In the genomic region with DNA sequence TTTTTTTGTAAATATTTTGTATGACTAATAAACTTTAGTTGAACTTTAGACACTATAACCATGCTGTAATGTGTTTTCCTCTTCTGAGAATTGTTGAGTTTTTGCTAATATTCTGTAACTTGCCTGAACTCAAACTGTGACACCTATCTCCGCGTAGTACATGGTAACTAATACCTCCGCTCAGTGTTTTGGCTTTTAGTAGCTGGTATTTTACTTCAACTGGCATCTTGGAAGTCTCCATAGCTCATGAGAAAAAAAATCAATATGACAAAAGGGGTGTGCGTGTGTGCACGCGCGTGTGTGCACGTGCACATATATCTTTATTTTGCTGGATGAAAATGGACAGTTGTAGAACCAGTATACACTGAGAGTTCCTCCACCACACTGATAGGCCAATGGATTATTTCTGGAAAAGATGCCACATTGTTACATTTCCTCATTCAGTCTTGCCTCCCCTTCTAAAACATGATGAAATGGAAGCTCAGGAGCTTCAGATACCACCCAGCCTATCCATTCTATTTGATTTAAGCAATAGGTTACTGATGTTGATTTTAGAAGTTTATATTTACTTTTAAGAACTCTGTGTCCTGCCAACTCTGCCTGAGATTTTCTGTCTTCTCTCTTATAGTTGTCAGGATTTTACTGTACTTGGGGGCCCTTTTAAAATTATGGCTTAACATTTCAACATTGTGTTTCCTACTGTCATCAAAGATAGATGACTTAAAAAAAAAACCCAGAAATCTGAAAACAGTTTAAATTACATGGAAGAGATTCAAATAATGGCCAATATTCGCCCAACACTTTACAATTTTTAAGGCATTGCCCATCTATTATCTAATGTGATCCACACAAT, we compare ENCODE assay signal across 1 cellular context.
TF ChIP-seq lines count a peak whose summit lies in the region.

No MANE protein-coding gene starts in this region.

TF ChIP-seq in HepG2, 621 proteins besides CTCF, POLR2A, EP300 and RAD21 (continued from another document and continues in another):
- TF ChIP-seq, protein P1, sequence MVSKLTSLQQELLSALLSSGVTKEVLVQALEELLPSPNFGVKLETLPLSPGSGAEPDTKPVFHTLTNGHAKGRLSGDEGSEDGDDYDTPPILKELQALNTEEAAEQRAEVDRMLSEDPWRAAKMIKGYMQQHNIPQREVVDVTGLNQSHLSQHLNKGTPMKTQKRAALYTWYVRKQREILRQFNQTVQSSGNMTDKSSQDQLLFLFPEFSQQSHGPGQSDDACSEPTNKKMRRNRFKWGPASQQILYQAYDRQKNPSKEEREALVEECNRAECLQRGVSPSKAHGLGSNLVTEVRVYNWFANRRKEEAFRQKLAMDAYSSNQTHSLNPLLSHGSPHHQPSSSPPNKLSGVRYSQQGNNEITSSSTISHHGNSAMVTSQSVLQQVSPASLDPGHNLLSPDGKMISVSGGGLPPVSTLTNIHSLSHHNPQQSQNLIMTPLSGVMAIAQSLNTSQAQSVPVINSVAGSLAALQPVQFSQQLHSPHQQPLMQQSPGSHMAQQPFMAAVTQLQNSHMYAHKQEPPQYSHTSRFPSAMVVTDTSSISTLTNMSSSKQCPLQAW (CRISPR knock-in tag; IDR thresholded peaks at IDR 0.05), result peak; percentile 52; the same call in 1 of the 2 replicates
- TF ChIP-seq ZNF232 (CRISPR knock-in tag; IDR thresholded peaks at IDR 0.05; ENCODE audit: borderline replicate concordance), result 0 out of 2 replicates have a peak, but pooled peaks have one; percentile 21
- TF ChIP-seq, protein P2, sequence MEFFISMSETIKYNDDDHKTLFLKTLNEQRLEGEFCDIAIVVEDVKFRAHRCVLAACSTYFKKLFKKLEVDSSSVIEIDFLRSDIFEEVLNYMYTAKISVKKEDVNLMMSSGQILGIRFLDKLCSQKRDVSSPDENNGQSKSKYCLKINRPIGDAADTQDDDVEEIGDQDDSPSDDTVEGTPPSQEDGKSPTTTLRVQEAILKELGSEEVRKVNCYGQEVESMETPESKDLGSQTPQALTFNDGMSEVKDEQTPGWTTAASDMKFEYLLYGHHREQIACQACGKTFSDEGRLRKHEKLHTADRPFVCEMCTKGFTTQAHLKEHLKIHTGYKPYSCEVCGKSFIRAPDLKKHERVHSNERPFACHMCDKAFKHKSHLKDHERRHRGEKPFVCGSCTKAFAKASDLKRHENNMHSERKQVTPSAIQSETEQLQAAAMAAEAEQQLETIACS (CRISPR knock-in tag; IDR thresholded peaks at IDR 0.05), result peak; percentile 84
- no peak for TF ChIP-seq ZNF343 (CRISPR knock-in tag; IDR thresholded peaks at IDR 0.05)
- TF ChIP-seq ZNF326 (CRISPR knock-in tag; IDR thresholded peaks at IDR 0.05; ENCODE audit: borderline replicate concordance), result no peak
- peak; percentile 42; the same call in 1 of the 2 replicates for TF ChIP-seq THAP11 (CRISPR knock-in tag; IDR thresholded peaks at IDR 0.05)
- no peak for TF ChIP-seq HNF4G (IDR thresholded peaks at IDR 0.05; ENCODE audit: borderline replicate concordance, low read depth, low read length)
- no peak for TF ChIP-seq HNF4G (CRISPR knock-in tag; IDR thresholded peaks at IDR 0.05; ENCODE audit: borderline replicate concordance, low read depth)
- TF ChIP-seq POLR2AphosphoS5 (IDR thresholded peaks at IDR 0.05; ENCODE audit: low read depth, low read length), result no peak
- TF ChIP-seq ZNF367 (CRISPR knock-in tag; IDR thresholded peaks at IDR 0.05; ENCODE audit: borderline replicate concordance), result no peak
- TF ChIP-seq, protein P3, sequence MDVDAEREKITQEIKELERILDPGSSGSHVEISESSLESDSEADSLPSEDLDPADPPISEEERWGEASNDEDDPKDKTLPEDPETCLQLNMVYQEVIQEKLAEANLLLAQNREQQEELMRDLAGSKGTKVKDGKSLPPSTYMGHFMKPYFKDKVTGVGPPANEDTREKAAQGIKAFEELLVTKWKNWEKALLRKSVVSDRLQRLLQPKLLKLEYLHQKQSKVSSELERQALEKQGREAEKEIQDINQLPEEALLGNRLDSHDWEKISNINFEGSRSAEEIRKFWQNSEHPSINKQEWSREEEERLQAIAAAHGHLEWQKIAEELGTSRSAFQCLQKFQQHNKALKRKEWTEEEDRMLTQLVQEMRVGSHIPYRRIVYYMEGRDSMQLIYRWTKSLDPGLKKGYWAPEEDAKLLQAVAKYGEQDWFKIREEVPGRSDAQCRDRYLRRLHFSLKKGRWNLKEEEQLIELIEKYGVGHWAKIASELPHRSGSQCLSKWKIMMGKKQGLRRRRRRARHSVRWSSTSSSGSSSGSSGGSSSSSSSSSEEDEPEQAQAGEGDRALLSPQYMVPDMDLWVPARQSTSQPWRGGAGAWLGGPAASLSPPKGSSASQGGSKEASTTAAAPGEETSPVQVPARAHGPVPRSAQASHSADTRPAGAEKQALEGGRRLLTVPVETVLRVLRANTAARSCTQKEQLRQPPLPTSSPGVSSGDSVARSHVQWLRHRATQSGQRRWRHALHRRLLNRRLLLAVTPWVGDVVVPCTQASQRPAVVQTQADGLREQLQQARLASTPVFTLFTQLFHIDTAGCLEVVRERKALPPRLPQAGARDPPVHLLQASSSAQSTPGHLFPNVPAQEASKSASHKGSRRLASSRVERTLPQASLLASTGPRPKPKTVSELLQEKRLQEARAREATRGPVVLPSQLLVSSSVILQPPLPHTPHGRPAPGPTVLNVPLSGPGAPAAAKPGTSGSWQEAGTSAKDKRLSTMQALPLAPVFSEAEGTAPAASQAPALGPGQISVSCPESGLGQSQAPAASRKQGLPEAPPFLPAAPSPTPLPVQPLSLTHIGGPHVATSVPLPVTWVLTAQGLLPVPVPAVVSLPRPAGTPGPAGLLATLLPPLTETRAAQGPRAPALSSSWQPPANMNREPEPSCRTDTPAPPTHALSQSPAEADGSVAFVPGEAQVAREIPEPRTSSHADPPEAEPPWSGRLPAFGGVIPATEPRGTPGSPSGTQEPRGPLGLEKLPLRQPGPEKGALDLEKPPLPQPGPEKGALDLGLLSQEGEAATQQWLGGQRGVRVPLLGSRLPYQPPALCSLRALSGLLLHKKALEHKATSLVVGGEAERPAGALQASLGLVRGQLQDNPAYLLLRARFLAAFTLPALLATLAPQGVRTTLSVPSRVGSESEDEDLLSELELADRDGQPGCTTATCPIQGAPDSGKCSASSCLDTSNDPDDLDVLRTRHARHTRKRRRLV (CRISPR knock-in tag; IDR thresholded peaks at IDR 0.05), result no peak
- TF ChIP-seq, protein P4, sequence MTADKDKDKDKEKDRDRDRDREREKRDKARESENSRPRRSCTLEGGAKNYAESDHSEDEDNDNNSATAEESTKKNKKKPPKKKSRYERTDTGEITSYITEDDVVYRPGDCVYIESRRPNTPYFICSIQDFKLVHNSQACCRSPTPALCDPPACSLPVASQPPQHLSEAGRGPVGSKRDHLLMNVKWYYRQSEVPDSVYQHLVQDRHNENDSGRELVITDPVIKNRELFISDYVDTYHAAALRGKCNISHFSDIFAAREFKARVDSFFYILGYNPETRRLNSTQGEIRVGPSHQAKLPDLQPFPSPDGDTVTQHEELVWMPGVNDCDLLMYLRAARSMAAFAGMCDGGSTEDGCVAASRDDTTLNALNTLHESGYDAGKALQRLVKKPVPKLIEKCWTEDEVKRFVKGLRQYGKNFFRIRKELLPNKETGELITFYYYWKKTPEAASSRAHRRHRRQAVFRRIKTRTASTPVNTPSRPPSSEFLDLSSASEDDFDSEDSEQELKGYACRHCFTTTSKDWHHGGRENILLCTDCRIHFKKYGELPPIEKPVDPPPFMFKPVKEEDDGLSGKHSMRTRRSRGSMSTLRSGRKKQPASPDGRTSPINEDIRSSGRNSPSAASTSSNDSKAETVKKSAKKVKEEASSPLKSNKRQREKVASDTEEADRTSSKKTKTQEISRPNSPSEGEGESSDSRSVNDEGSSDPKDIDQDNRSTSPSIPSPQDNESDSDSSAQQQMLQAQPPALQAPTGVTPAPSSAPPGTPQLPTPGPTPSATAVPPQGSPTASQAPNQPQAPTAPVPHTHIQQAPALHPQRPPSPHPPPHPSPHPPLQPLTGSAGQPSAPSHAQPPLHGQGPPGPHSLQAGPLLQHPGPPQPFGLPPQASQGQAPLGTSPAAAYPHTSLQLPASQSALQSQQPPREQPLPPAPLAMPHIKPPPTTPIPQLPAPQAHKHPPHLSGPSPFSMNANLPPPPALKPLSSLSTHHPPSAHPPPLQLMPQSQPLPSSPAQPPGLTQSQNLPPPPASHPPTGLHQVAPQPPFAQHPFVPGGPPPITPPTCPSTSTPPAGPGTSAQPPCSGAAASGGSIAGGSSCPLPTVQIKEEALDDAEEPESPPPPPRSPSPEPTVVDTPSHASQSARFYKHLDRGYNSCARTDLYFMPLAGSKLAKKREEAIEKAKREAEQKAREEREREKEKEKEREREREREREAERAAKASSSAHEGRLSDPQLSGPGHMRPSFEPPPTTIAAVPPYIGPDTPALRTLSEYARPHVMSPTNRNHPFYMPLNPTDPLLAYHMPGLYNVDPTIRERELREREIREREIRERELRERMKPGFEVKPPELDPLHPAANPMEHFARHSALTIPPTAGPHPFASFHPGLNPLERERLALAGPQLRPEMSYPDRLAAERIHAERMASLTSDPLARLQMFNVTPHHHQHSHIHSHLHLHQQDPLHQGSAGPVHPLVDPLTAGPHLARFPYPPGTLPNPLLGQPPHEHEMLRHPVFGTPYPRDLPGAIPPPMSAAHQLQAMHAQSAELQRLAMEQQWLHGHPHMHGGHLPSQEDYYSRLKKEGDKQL (CRISPR knock-in tag; IDR thresholded peaks at IDR 0.05; ENCODE audit: low read depth), result no peak
- TF ChIP-seq, protein P5, sequence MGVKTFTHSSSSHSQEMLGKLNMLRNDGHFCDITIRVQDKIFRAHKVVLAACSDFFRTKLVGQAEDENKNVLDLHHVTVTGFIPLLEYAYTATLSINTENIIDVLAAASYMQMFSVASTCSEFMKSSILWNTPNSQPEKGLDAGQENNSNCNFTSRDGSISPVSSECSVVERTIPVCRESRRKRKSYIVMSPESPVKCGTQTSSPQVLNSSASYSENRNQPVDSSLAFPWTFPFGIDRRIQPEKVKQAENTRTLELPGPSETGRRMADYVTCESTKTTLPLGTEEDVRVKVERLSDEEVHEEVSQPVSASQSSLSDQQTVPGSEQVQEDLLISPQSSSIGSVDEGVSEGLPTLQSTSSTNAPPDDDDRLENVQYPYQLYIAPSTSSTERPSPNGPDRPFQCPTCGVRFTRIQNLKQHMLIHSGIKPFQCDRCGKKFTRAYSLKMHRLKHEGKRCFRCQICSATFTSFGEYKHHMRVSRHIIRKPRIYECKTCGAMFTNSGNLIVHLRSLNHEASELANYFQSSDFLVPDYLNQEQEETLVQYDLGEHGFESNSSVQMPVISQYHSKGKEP (CRISPR knock-in tag; IDR thresholded peaks at IDR 0.05), result no peak
- TF ChIP-seq, protein P6, sequence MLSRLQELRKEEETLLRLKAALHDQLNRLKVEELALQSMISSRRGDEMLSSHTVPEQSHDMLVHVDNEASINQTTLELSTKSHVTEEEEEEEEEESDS (CRISPR knock-in tag; IDR thresholded peaks at IDR 0.05; ENCODE audit: borderline replicate concordance), result no peak
- TF ChIP-seq RBM22 (optimal IDR thresholded peaks at IDR 0.05; ENCODE audit: low read length), result no peak
- TF ChIP-seq ARNTL (CRISPR knock-in tag; IDR thresholded peaks at IDR 0.05), result peak; percentile 89
- TF ChIP-seq, protein P7, sequence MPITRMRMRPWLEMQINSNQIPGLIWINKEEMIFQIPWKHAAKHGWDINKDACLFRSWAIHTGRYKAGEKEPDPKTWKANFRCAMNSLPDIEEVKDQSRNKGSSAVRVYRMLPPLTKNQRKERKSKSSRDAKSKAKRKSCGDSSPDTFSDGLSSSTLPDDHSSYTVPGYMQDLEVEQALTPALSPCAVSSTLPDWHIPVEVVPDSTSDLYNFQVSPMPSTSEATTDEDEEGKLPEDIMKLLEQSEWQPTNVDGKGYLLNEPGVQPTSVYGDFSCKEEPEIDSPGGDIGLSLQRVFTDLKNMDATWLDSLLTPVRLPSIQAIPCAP (CRISPR knock-in tag; IDR thresholded peaks at IDR 0.05; ENCODE audit: low read depth), result no peak
- TF ChIP-seq ERF (CRISPR knock-in tag; IDR thresholded peaks at IDR 0.05), result peak; percentile 81
- no peak for TF ChIP-seq ZNF777 (CRISPR knock-in tag; IDR thresholded peaks at IDR 0.05)
- no peak for TF ChIP-seq RBAK (CRISPR knock-in tag; IDR thresholded peaks at IDR 0.05)
- peak; percentile 37; the same call in 1 of the 2 replicates for TF ChIP-seq SIX4 (CRISPR knock-in tag; IDR thresholded peaks at IDR 0.05)
- TF ChIP-seq, protein P8, sequence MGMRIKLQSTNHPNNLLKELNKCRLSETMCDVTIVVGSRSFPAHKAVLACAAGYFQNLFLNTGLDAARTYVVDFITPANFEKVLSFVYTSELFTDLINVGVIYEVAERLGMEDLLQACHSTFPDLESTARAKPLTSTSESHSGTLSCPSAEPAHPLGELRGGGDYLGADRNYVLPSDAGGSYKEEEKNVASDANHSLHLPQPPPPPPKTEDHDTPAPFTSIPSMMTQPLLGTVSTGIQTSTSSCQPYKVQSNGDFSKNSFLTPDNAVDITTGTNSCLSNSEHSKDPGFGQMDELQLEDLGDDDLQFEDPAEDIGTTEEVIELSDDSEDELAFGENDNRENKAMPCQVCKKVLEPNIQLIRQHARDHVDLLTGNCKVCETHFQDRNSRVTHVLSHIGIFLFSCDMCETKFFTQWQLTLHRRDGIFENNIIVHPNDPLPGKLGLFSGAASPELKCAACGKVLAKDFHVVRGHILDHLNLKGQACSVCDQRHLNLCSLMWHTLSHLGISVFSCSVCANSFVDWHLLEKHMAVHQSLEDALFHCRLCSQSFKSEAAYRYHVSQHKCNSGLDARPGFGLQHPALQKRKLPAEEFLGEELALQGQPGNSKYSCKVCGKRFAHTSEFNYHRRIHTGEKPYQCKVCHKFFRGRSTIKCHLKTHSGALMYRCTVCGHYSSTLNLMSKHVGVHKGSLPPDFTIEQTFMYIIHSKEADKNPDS (CRISPR knock-in tag; IDR thresholded peaks at IDR 0.05), result 0 out of 2 replicates have a peak, but pooled peaks have one; percentile 52
- no peak for TF ChIP-seq SCMH1 (CRISPR knock-in tag; IDR thresholded peaks at IDR 0.05; ENCODE audit: borderline replicate concordance)
- no peak for TF ChIP-seq ZNF256 (CRISPR knock-in tag; conservative IDR thresholded peaks at IDR 0.05)
- peak; percentile 81 for TF ChIP-seq PHF21A (CRISPR knock-in tag; IDR thresholded peaks at IDR 0.05)
- no peak for TF ChIP-seq ZNF235 (CRISPR knock-in tag; IDR thresholded peaks at IDR 0.05; ENCODE audit: borderline replicate concordance)
- TF ChIP-seq MIXL1 (CRISPR knock-in tag; IDR thresholded peaks at IDR 0.05), result peak; percentile 83
- peak; percentile 36; the same call in 1 of the 2 replicates for TF ChIP-seq HMG20B (CRISPR knock-in tag; conservative IDR thresholded peaks at IDR 0.05)
- TF ChIP-seq, protein P9, sequence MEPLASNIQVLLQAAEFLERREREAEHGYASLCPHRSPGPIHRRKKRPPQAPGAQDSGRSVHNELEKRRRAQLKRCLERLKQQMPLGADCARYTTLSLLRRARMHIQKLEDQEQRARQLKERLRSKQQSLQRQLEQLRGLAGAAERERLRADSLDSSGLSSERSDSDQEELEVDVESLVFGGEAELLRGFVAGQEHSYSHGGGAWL (CRISPR knock-in tag; IDR thresholded peaks at IDR 0.05), result no peak; the same call in 1 of the 2 replicates
- TF ChIP-seq, protein P10, sequence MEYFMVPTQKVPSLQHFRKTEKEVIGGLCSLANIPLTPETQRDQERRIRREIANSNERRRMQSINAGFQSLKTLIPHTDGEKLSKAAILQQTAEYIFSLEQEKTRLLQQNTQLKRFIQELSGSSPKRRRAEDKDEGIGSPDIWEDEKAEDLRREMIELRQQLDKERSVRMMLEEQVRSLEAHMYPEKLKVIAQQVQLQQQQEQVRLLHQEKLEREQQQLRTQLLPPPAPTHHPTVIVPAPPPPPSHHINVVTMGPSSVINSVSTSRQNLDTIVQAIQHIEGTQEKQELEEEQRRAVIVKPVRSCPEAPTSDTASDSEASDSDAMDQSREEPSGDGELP (IDR thresholded peaks at IDR 0.05; ENCODE audit: borderline replicate concordance, low read depth), result no peak
- TF ChIP-seq MBNL3 (CRISPR knock-in tag; conservative IDR thresholded peaks at IDR 0.05), result no peak
- TF ChIP-seq TMF1 (CRISPR knock-in tag; IDR thresholded peaks at IDR 0.05; ENCODE audit: low read depth), result no peak
- no peak for TF ChIP-seq IKZF1 (IDR thresholded peaks at IDR 0.05)
- no peak for TF ChIP-seq SP140L (CRISPR knock-in tag; IDR thresholded peaks at IDR 0.05; ENCODE audit: borderline replicate concordance)
- peak; percentile 83 for TF ChIP-seq ZMYM2 (CRISPR knock-in tag; IDR thresholded peaks at IDR 0.05)
